Comparison of ENCODE assay signal across 11 cellular contexts in genomic region chrX:119391279-119391678, GRCh38. TPM values are rescaled to one million over a fixed set of nuclear protein-coding genes. Genes with fewer than 3 reads are reported as not detected.
DNase-seq lines count a peak whose midpoint lies in the region; ATAC-seq and TF ChIP-seq lines count a peak whose summit lies in the region.
"Had no signal": no experiment of that assay in that cellular context is flagged by ENCODE, and none has a peak within 500 bp of the region (broad histone marks: within the 10 kb centered on the region; RNA-seq: fewer than 3 reads in every experiment).

No MANE protein-coding gene starts in this region.

- H3K4me2 ChIP-seq in PC-9: no peak overlapping the region

- no peaks in the 10 kb centered on the region for H3K79me2 ChIP-seq in PC-9 (ENCODE audit: low read depth)

- no peaks in the 10 kb centered on the region for H3F3A ChIP-seq in PC-9 (ENCODE audit: insufficient read depth, low read depth)

- no peaks in the 10 kb centered on the region for H3K9me3 ChIP-seq in PC-9 (ENCODE audit: insufficient read depth, low read depth)
- H3K9me3 ChIP-seq: adrenal gland, SJCRH30 had no signal

- no peaks in the 10 kb centered on the region for H3K4me1 ChIP-seq in PC-9 (replicated peaks; ENCODE audit: insufficient read depth)
- H3K4me1 ChIP-seq: adrenal gland, SJCRH30 had no signal

- intact Hi-C loops in PC-9 (cut with micrococcal nuclease; ENCODE audit: unreplicated experiment): no loop called here

- peak; percentile 60 for DNase-seq in AG08396 (ENCODE audit: low spot score)
- DNase-seq in GM10266 (ENCODE audit: extremely low spot score): peak; percentile 36
- no peak for DNase-seq in PC-9
- DNase-seq in fibroblast of the aortic adventitia (ENCODE audit: low read depth): peak; percentile 51
- no peak for DNase-seq in stimulated activated effector memory CD8-positive, alpha-beta T cell treated with anti-CD3 and anti-CD28 coated beads, Interleukin-12 subunit alpha, Interleukin-12 subunit beta, amount 100 ng/mL, for 72 hours (ENCODE audit: low spot score in 2 of 2)
- no peak for DNase-seq in NCI-H1092 (lab: John Stamatoyannopoulos, UW)

- no peak for ATAC-seq in stimulated activated effector memory CD8-positive, alpha-beta T cell treated with anti-CD3 and anti-CD28 coated beads, Interleukin-12 subunit alpha, Interleukin-12 subunit beta, amount 100 ng/mL, for 72 hours
- ATAC-seq in activated CD4-positive, CD25-positive, alpha-beta regulatory T cell treated with anti-CD3 and anti-CD28 coated beads, Interleukin-2, amount 50 U/mL, for 24 hours: no peak
- no peak for ATAC-seq in HG03439 (IDR thresholded peaks at IDR 0.05; ENCODE audit: unreplicated experiment)

- no peaks in the 10 kb centered on the region for H3K27me3 ChIP-seq in PC-9 (ENCODE audit: insufficient read depth, low read depth)
- H3K27me3 ChIP-seq: adrenal gland had no signal

- H3K9me2 ChIP-seq in PC-9 (ENCODE audit: insufficient read depth): no peaks in the 10 kb centered on the region

- H3K4me3 ChIP-seq in PC-9 (no peak overlapping the region), fibroblast of the aortic adventitia (ENCODE audit: low read depth, low read length) (no peak overlapping the region)
- H3K4me3 ChIP-seq: adrenal gland, lung, SJCRH30 had no signal

- CTCF ChIA-PET in PC-9 (lab: Charles Lee): no interaction called here

- H3K4me1 Mint-ChIP-seq in stimulated activated effector memory CD8-positive, alpha-beta T cell treated with anti-CD3 and anti-CD28 coated beads, Interleukin-12 subunit alpha, Interleukin-12 subunit beta, amount 100 ng/mL, for 72 hours: no peaks in the 10 kb centered on the region

- no TSS peak for BruUV-seq in PC-9 (replicated peaks; lab: Mats Ljungman, UMichigan)

- no peak overlapping the region for H3K4me3 Mint-ChIP-seq in stimulated activated effector memory CD8-positive, alpha-beta T cell treated with anti-CD3 and anti-CD28 coated beads, Interleukin-12 subunit alpha, Interleukin-12 subunit beta, amount 100 ng/mL, for 72 hours

- no peak overlapping the region for H2AFZ ChIP-seq in PC-9

- H4K20me1 ChIP-seq in PC-9 (ENCODE audit: insufficient read depth): no peaks in the 10 kb centered on the region

- H3K36me3 Mint-ChIP-seq in stimulated activated effector memory CD8-positive, alpha-beta T cell treated with anti-CD3 and anti-CD28 coated beads, Interleukin-12 subunit alpha, Interleukin-12 subunit beta, amount 100 ng/mL, for 72 hours: no peaks in the 10 kb centered on the region

- TF ChIP-seq CTCF in GM10266 (IDR thresholded peaks at IDR 0.05; ENCODE audit: control insufficient read depth, insufficient read depth, low read depth, missing control alignments) (peak; percentile 14), PC-9 (conservative IDR thresholded peaks at IDR 0.05) (peak; percentile 71), fibroblast of the aortic adventitia (IDR thresholded peaks at IDR 0.05; ENCODE audit: insufficient read depth, low read length) (peak; percentile 48)

- H3K27ac ChIP-seq in PC-9: no peak overlapping the region
- H3K27ac ChIP-seq: adrenal gland, SJCRH30 had no signal

- no peak overlapping the region for H3K27ac Mint-ChIP-seq in stimulated activated effector memory CD8-positive, alpha-beta T cell treated with anti-CD3 and anti-CD28 coated beads, Interleukin-12 subunit alpha, Interleukin-12 subunit beta, amount 100 ng/mL, for 72 hours

- H3K9me3 Mint-ChIP-seq in stimulated activated effector memory CD8-positive, alpha-beta T cell treated with anti-CD3 and anti-CD28 coated beads, Interleukin-12 subunit alpha, Interleukin-12 subunit beta, amount 100 ng/mL, for 72 hours: no peaks in the 10 kb centered on the region

- H3K36me3 ChIP-seq in PC-9 (ENCODE audit: low read depth): no peaks in the 10 kb centered on the region
- H3K36me3 ChIP-seq: adrenal gland, SJCRH30 had no signal

- POLR2A ChIA-PET in PC-9 (lab: Charles Lee; ENCODE audit: unreplicated experiment): no interaction called here

RNA-seq across cellular contexts. Expression of gene SLC25A43, which starts 7.9 kb away (rescaled TPM):
- 38.4 and 42.3 TPM in 2 replicates for total RNA-seq in PC-9 (2021)
- total RNA-seq in fibroblast of the aortic adventitia (ENCODE audit: low replicate concordance): 9.3 and 22.9 TPM in 2 replicates
- total RNA-seq: SJCRH30 had no signal

Comparison
In these comparisons a context has a peak if more than half of its experiments do, and no peak if none do; other contexts are left out.
1. DNase-seq: peak in AG08396 (single experiment), GM10266 (single experiment) and fibroblast of the aortic adventitia (single experiment); none in PC-9 (0 of 2), stimulated activated effector memory CD8-positive, alpha-beta T cell treated with anti-CD3 and anti-CD28 coated beads, Interleukin-12 subunit alpha, Interleukin-12 subunit beta, amount 100 ng/mL, for 72 hours (0 of 2) and NCI-H1092 (single experiment).
2. CTCF ChIP-seq: peak in every context shown above with its lines; median percentile 71 in PC-9; 48 in fibroblast of the aortic adventitia; 14 in GM10266.